In the genomic region with DNA sequence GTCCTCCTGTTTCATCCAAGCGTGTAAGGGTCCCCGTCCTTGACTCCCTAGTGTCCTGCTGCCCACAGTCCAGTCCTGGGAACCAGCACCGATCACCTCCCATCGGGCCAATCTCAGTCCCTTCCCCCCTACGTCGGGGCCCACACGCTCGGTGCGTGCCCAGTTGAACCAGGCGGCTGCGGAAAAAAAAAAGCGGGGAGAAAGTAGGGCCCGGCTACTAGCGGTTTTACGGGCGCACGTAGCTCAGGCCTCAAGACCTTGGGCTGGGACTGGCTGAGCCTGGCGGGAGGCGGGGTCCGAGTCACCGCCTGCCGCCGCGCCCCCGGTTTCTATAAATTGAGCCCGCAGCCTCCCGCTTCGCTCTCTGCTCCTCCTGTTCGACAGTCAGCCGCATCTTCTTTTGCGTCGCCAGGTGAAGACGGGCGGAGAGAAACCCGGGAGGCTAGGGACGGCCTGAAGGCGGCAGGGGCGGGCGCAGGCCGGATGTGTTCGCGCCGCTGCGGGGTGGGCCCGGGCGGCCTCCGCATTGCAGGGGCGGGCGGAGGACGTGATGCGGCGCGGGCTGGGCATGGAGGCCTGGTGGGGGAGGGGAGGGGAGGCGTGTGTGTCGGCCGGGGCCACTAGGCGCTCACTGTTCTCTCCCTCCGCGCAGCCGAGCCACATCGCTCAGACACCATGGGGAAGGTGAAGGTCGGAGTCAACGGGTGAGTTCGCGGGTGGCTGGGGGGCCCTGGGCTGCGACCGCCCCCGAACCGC, we compare ENCODE assay signal across 1 cellular context.
TF ChIP-seq lines count a peak whose summit lies in the region.

A gene (plus strand): TSS at position 360 of the 756 bp plus-strand sequence. CDS start 316 bp downstream, at position 676.

TF ChIP-seq in HepG2, 621 proteins besides CTCF, POLR2A, EP300 and RAD21 (continued from another document and continues in another):
- TF ChIP-seq, protein P1, sequence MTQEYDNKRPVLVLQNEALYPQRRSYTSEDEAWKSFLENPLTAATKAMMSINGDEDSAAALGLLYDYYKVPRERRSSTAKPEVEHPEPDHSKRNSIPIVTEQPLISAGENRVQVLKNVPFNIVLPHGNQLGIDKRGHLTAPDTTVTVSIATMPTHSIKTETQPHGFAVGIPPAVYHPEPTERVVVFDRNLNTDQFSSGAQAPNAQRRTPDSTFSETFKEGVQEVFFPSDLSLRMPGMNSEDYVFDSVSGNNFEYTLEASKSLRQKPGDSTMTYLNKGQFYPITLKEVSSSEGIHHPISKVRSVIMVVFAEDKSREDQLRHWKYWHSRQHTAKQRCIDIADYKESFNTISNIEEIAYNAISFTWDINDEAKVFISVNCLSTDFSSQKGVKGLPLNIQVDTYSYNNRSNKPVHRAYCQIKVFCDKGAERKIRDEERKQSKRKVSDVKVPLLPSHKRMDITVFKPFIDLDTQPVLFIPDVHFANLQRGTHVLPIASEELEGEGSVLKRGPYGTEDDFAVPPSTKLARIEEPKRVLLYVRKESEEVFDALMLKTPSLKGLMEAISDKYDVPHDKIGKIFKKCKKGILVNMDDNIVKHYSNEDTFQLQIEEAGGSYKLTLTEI (CRISPR knock-in tag; conservative IDR thresholded peaks at IDR 0.05): no peak
- TF ChIP-seq, protein P2, sequence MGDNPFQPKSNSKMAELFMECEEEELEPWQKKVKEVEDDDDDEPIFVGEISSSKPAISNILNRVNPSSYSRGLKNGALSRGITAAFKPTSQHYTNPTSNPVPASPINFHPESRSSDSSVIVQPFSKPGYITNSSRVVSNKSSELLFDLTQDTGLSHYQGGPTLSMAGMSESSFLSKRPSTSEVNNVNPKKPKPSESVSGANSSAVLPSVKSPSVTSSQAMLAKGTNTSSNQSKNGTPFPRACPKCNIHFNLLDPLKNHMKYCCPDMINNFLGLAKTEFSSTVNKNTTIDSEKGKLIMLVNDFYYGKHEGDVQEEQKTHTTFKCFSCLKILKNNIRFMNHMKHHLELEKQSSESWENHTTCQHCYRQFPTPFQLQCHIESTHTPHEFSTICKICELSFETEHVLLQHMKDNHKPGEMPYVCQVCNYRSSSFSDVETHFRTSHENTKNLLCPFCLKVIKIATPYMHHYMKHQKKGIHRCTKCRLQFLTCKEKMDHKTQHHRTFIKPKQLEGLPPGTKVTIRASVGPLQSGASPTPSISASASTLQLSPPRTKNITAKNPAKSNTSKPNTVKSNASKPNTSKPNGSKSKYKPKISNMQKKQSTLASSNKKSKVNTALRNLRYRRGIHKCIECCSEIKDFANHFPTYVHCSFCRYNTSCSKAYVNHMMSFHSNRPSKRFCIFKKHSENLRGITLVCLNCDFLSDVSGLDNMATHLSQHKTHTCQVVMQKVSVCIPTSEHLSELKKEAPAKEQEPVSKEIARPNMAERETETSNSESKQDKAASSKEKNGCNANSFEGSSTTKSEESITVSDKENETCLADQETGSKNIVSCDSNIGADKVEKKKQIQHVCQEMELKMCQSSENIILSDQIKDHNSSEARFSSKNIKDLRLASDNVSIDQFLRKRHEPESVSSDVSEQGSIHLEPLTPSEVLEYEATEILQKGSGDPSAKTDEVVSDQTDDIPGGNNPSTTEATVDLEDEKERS (CRISPR knock-in tag; IDR thresholded peaks at IDR 0.05): no peak
- no peak for TF ChIP-seq ZNF383 (CRISPR knock-in tag; IDR thresholded peaks at IDR 0.05; ENCODE audit: borderline replicate concordance)
- TF ChIP-seq, protein P3, sequence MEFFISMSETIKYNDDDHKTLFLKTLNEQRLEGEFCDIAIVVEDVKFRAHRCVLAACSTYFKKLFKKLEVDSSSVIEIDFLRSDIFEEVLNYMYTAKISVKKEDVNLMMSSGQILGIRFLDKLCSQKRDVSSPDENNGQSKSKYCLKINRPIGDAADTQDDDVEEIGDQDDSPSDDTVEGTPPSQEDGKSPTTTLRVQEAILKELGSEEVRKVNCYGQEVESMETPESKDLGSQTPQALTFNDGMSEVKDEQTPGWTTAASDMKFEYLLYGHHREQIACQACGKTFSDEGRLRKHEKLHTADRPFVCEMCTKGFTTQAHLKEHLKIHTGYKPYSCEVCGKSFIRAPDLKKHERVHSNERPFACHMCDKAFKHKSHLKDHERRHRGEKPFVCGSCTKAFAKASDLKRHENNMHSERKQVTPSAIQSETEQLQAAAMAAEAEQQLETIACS (CRISPR knock-in tag; IDR thresholded peaks at IDR 0.05): 0 out of 2 replicates have a peak, but pooled peaks have one; percentile 57
- TF ChIP-seq NR1H2 (CRISPR knock-in tag; IDR thresholded peaks at IDR 0.05; ENCODE audit: borderline replicate concordance, low read depth): peak; percentile 9; the same call in 1 of the 2 replicates
- TF ChIP-seq, protein P4, sequence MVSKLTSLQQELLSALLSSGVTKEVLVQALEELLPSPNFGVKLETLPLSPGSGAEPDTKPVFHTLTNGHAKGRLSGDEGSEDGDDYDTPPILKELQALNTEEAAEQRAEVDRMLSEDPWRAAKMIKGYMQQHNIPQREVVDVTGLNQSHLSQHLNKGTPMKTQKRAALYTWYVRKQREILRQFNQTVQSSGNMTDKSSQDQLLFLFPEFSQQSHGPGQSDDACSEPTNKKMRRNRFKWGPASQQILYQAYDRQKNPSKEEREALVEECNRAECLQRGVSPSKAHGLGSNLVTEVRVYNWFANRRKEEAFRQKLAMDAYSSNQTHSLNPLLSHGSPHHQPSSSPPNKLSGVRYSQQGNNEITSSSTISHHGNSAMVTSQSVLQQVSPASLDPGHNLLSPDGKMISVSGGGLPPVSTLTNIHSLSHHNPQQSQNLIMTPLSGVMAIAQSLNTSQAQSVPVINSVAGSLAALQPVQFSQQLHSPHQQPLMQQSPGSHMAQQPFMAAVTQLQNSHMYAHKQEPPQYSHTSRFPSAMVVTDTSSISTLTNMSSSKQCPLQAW (CRISPR knock-in tag; IDR thresholded peaks at IDR 0.05): peak; percentile 46
- TF ChIP-seq ZNF703 (CRISPR knock-in tag; IDR thresholded peaks at IDR 0.05; ENCODE audit: borderline replicate concordance): no peak
- TF ChIP-seq, protein P5, sequence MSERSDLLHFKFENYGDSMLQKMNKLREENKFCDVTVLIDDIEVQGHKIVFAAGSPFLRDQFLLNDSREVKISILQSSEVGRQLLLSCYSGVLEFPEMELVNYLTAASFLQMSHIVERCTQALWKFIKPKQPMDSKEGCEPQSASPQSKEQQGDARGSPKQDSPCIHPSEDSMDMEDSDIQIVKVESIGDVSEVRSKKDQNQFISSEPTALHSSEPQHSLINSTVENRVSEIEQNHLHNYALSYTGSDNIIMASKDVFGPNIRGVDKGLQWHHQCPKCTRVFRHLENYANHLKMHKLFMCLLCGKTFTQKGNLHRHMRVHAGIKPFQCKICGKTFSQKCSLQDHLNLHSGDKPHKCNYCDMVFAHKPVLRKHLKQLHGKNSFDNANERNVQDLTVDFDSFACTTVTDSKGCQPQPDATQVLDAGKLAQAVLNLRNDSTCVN (CRISPR knock-in tag; IDR thresholded peaks at IDR 0.05; ENCODE audit: borderline replicate concordance): no peak; the same call in 1 of the 2 replicates
- TF ChIP-seq ZNF234 (CRISPR knock-in tag; conservative IDR thresholded peaks at IDR 0.05): no peak; the same call in 1 of the 2 replicates
- peak; percentile 42; the same call in 1 of the 2 replicates for TF ChIP-seq ZNF614 (CRISPR knock-in tag; IDR thresholded peaks at IDR 0.05; ENCODE audit: borderline replicate concordance)
- peak; percentile 65; the same call in 1 of the 2 replicates for TF ChIP-seq ZNF350 (CRISPR knock-in tag; IDR thresholded peaks at IDR 0.05; ENCODE audit: borderline replicate concordance, low read depth)
- TF ChIP-seq, protein P6, sequence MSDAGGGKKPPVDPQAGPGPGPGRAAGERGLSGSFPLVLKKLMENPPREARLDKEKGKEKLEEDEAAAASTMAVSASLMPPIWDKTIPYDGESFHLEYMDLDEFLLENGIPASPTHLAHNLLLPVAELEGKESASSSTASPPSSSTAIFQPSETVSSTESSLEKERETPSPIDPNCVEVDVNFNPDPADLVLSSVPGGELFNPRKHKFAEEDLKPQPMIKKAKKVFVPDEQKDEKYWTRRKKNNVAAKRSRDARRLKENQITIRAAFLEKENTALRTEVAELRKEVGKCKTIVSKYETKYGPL (CRISPR knock-in tag; IDR thresholded peaks at IDR 0.05): no peak
- TF ChIP-seq ZNF564 (CRISPR knock-in tag; IDR thresholded peaks at IDR 0.05): no peak; the same call in 1 of the 2 replicates
- peak; percentile 59; the same call in 1 of the 2 replicates for TF ChIP-seq ZNF816 (CRISPR knock-in tag; IDR thresholded peaks at IDR 0.05; ENCODE audit: borderline replicate concordance)
- TF ChIP-seq ZNF256 (CRISPR knock-in tag; conservative IDR thresholded peaks at IDR 0.05): no peak; the same call in 1 of the 2 replicates
- TF ChIP-seq ZNF547 (CRISPR knock-in tag; IDR thresholded peaks at IDR 0.05): no peak
- no peak for TF ChIP-seq ZNF570 (CRISPR knock-in tag; IDR thresholded peaks at IDR 0.05; ENCODE audit: borderline replicate concordance)
- peak; percentile 95 for TF ChIP-seq GATA4 (IDR thresholded peaks at IDR 0.05; ENCODE audit: borderline replicate concordance, low read depth)
- TF ChIP-seq, protein P7, sequence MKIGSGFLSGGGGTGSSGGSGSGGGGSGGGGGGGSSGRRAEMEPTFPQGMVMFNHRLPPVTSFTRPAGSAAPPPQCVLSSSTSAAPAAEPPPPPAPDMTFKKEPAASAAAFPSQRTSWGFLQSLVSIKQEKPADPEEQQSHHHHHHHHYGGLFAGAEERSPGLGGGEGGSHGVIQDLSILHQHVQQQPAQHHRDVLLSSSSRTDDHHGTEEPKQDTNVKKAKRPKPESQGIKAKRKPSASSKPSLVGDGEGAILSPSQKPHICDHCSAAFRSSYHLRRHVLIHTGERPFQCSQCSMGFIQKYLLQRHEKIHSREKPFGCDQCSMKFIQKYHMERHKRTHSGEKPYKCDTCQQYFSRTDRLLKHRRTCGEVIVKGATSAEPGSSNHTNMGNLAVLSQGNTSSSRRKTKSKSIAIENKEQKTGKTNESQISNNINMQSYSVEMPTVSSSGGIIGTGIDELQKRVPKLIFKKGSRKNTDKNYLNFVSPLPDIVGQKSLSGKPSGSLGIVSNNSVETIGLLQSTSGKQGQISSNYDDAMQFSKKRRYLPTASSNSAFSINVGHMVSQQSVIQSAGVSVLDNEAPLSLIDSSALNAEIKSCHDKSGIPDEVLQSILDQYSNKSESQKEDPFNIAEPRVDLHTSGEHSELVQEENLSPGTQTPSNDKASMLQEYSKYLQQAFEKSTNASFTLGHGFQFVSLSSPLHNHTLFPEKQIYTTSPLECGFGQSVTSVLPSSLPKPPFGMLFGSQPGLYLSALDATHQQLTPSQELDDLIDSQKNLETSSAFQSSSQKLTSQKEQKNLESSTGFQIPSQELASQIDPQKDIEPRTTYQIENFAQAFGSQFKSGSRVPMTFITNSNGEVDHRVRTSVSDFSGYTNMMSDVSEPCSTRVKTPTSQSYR (CRISPR knock-in tag; IDR thresholded peaks at IDR 0.05; ENCODE audit: borderline replicate concordance): peak; percentile 66
- TF ChIP-seq NPAS2 (CRISPR knock-in tag; IDR thresholded peaks at IDR 0.05; ENCODE audit: borderline replicate concordance): no peak
- no peak for TF ChIP-seq ZZZ3 (CRISPR knock-in tag; IDR thresholded peaks at IDR 0.05; ENCODE audit: borderline replicate concordance)
- TF ChIP-seq ZNF737 (CRISPR knock-in tag; IDR thresholded peaks at IDR 0.05; ENCODE audit: borderline replicate concordance): no peak
- peak; percentile 94 for TF ChIP-seq HNRNPLL (IDR thresholded peaks at IDR 0.05; ENCODE audit: low read depth, low read length, poor library complexity, severe bottlenecking)
- TF ChIP-seq ZNF263 (CRISPR knock-in tag; IDR thresholded peaks at IDR 0.05): 0 out of 2 replicates have a peak, but pooled peaks have one; percentile 38
- peak; percentile 83; the same call in 1 of the 2 replicates for TF ChIP-seq ZNF83 (CRISPR knock-in tag; IDR thresholded peaks at IDR 0.05; ENCODE audit: borderline replicate concordance)
- no peak for TF ChIP-seq ZNF629 (CRISPR knock-in tag; conservative IDR thresholded peaks at IDR 0.05)
- TF ChIP-seq NFIB (CRISPR knock-in tag; IDR thresholded peaks at IDR 0.05; ENCODE audit: borderline replicate concordance): no peak
- no peak for TF ChIP-seq MLLT10 (CRISPR knock-in tag; IDR thresholded peaks at IDR 0.05)
- TF ChIP-seq, protein P8, sequence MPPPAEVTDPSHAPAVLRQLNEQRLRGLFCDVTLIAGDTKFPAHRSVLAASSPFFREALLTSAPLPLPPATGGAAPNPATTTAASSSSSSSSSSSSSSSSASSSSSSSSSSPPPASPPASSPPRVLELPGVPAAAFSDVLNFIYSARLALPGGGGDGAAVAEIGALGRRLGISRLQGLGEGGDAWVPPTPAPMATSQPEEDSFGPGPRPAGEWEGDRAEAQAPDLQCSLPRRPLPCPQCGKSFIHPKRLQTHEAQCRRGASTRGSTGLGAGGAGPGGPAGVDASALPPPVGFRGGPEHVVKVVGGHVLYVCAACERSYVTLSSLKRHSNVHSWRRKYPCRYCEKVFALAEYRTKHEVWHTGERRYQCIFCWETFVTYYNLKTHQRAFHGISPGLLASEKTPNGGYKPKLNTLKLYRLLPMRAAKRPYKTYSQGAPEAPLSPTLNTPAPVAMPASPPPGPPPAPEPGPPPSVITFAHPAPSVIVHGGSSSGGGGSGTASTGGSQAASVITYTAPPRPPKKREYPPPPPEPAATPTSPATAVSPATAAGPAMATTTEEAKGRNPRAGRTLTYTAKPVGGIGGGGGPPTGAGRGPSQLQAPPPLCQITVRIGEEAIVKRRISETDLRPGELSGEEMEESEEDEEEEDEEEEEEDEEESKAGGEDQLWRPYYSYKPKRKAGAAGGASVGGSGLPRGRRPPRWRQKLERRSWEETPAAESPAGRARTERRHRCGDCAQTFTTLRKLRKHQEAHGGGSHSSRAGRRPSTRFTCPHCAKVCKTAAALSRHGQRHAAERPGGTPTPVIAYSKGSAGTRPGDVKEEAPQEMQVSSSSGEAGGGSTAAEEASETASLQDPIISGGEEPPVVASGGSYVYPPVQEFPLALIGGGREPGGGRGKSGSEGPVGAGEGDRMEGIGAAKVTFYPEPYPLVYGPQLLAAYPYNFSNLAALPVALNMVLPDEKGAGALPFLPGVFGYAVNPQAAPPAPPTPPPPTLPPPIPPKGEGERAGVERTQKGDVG (CRISPR knock-in tag; IDR thresholded peaks at IDR 0.05; ENCODE audit: borderline replicate concordance): peak; percentile 17; the same call in 1 of the 2 replicates
- TF ChIP-seq HDAC1 (CRISPR knock-in tag; IDR thresholded peaks at IDR 0.05): peak; percentile 85
- TF ChIP-seq, protein P9, sequence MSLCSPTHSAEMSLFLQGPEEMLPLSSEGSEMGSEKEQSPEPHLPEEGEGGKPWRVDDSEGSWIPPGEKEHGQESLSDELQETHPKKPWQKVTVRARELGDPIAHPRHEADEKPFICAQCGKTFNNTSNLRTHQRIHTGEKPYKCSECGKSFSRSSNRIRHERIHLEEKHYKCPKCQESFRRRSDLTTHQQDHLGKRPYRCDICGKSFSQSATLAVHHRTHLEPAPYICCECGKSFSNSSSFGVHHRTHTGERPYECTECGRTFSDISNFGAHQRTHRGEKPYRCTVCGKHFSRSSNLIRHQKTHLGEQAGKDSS (CRISPR knock-in tag; IDR thresholded peaks at IDR 0.05; ENCODE audit: borderline replicate concordance, low read depth): no peak
- TF ChIP-seq ZNF558 (CRISPR knock-in tag; IDR thresholded peaks at IDR 0.05; ENCODE audit: borderline replicate concordance): no peak; the same call in 1 of the 2 replicates
- no peak for TF ChIP-seq ZNF496 (CRISPR knock-in tag; IDR thresholded peaks at IDR 0.05; ENCODE audit: insufficient replicate concordance)
- peak; percentile 13 for TF ChIP-seq RBM22 (optimal IDR thresholded peaks at IDR 0.05; ENCODE audit: low read length)
- TF ChIP-seq ZNF235 (CRISPR knock-in tag; IDR thresholded peaks at IDR 0.05; ENCODE audit: borderline replicate concordance): peak; percentile 53; the same call in 1 of the 2 replicates
- no peak for TF ChIP-seq SP1 (IDR thresholded peaks at IDR 0.05)
- TF ChIP-seq SP1 (CRISPR knock-in tag; IDR thresholded peaks at IDR 0.05): peak; percentile 50
- TF ChIP-seq ZSCAN22 (CRISPR knock-in tag; IDR thresholded peaks at IDR 0.05): no peak
- peak; percentile 33; the same call in 1 of the 2 replicates for TF ChIP-seq GATAD2A (CRISPR knock-in tag; IDR thresholded peaks at IDR 0.05)
- TF ChIP-seq DPF2 (CRISPR knock-in tag; IDR thresholded peaks at IDR 0.05; ENCODE audit: borderline replicate concordance, low read depth): no peak
- peak; percentile 69; the same call in 1 of the 2 replicates for TF ChIP-seq NKX3-1 (CRISPR knock-in tag; IDR thresholded peaks at IDR 0.05)
- TF ChIP-seq ZNF605 (CRISPR knock-in tag; IDR thresholded peaks at IDR 0.05): peak; percentile 23; the same call in 1 of the 2 replicates
